Comparison of ENCODE assay signal across 8 cellular contexts in genomic region chr19:10269333-10270179, GRCh38. TPM values are rescaled to one million over a fixed set of nuclear protein-coding genes. Genes with fewer than 3 reads are reported as not detected.
DNase-seq lines count a peak whose midpoint lies in the region; ATAC-seq and TF ChIP-seq lines count a peak whose summit lies in the region.

No MANE protein-coding gene starts in this region.

- peak overlapping the region; percentile 1 for H3K18ac ChIP-seq in H9 (ENCODE audit: insufficient read length, low read depth, low read length)

- H4K91ac ChIP-seq in H9 (ENCODE audit: insufficient read length, low read depth, low read length): no peak overlapping the region

- peak; percentile 70 for DNase-seq in COLO668 (lab: John Stamatoyannopoulos, UW; ENCODE audit: unreplicated experiment)
- DNase-seq in H9: peak; percentile 86
- DNase-seq in NCI-H345 treated with DMSO at 0.1 percent for 48 hours (lab: John Stamatoyannopoulos, UW; ENCODE audit: unreplicated experiment): peak; percentile 70
- DNase-seq in activated CD4-positive, alpha-beta T cell treated with anti-CD3 and anti-CD28 coated beads for 4 hours: peak; percentile 80 to 89
- DNase-seq in choroid plexus epithelial cell (ENCODE audit: low read depth): peak; percentile 89
- peak; percentile 77 to 90 for DNase-seq in left colon
- peak; percentile 77 to 87 for DNase-seq in stimulated activated CD4-positive, alpha-beta T cell treated with anti-CD3 and anti-CD28 coated beads, Interleukin-15, amount 100 ng/mL, for 48 hours (ENCODE audit: low read depth in 2 of 2)
- DNase-seq in NCI-H187 treated with DMSO at 0.1 percent for 48 hours (lab: John Stamatoyannopoulos, UW): no peak

- H3K23me2 ChIP-seq in H9 (ENCODE audit: insufficient read length, low read depth, low read length, poor library complexity, severe bottlenecking): peaks cover 6% of the 10 kb centered on the region

- intact Hi-C loops in left colon (cut with DNase I, micrococcal nuclease): loop anchor here (2.0 to 5.0 kb wide), 2 partner anchors 118 to 119 kb away; no protein-coding TSS in a partner anchor

- TF ChIP-seq CTCF in H9 (conservative IDR thresholded peaks at IDR 0.05): peak; percentile 96
- TF ChIP-seq CTCF in choroid plexus epithelial cell (conservative IDR thresholded peaks at IDR 0.05; ENCODE audit: low read depth, low read length): peak; percentile 91

- no peak overlapping the region for H2BK15ac ChIP-seq in H9 (ENCODE audit: low read depth, low read length)

- peaks cover 9% of the 10 kb centered on the region; the same call in 1 of the 2 replicates for H3K27me3 ChIP-seq in H9 (ENCODE audit: insufficient read depth, low read length)

- peaks cover 70% of the 10 kb centered on the region for H3K27me3 Mint-ChIP-seq in H9 (ENCODE audit: low read depth)

- no peaks in the 10 kb centered on the region; a peak in 1 of 7 replicates for H3K36me3 Mint-ChIP-seq in H9 (ENCODE audit: insufficient read depth in 1 of 3, low read depth in 3 of 3)

- no peak overlapping the region for H2BK120ac ChIP-seq in H9 (ENCODE audit: low read depth, low read length, poor library complexity, severe bottlenecking)

- H3K4ac ChIP-seq in H9 (ENCODE audit: low read depth, low read length): no peak overlapping the region

- H2BK20ac ChIP-seq in H9 (ENCODE audit: low read depth, low read length, poor library complexity, severe bottlenecking): no peak overlapping the region

- H3K9ac ChIP-seq in H9 (ENCODE audit: extremely low read depth, insufficient read length, low read length): no peak overlapping the region

- H3T11ph ChIP-seq in H9 (ENCODE audit: low read length): no peak overlapping the region

- no peaks in the 10 kb centered on the region for H3K9me3 ChIP-seq in H9 (ENCODE audit: control insufficient read depth, low read depth, low read length)

- peak; percentile 84 for ATAC-seq in left colon

- H2AK5ac ChIP-seq in H9 (ENCODE audit: insufficient read length, low read length): no peak overlapping the region

- no peak overlapping the region for H3K23ac ChIP-seq in H9 (ENCODE audit: insufficient read length, low read depth, low read length)

- peak overlapping the region; percentile 81 for H3K4me3 ChIP-seq in choroid plexus epithelial cell (ENCODE audit: low read depth, low read length)

- peak overlapping the region; percentile 64 for H3K4me2 ChIP-seq in H9 (ENCODE audit: insufficient read depth, insufficient read length, low read length)

- H3K79me1 ChIP-seq in H9 (ENCODE audit: insufficient read depth, low read depth, low read length, poor library complexity, severe bottlenecking): no peaks in the 10 kb centered on the region

- H4K5ac ChIP-seq in H9 (ENCODE audit: insufficient read length, low read depth, low read length): no peak overlapping the region

- H2BK12ac ChIP-seq in H9 (ENCODE audit: insufficient read length, low read depth, low read length): no peak overlapping the region

- peak overlapping the region; percentile 52 to 74 for H3K4me3 Mint-ChIP-seq in H9

- no peaks in the 10 kb centered on the region for H3K79me2 ChIP-seq in H9 (ENCODE audit: insufficient read depth, low read length)

- H4K8ac ChIP-seq in H9 (replicated peaks; ENCODE audit: insufficient read length, low read depth, low read length): no peak overlapping the region

- H4K20me1 ChIP-seq in H9 (ENCODE audit: control insufficient read depth, insufficient read depth, insufficient read length): no peaks in the 10 kb centered on the region

- H3K4me1 Mint-ChIP-seq in H9: 0 out of 4 replicates have a peak, but pooled peaks cover 0 to 6% of the 10 kb centered on the region in 2 experiments

- H3K4me1 ChIP-seq in H9 (ENCODE audit: insufficient read depth, low read length): no peaks in the 10 kb centered on the region

- no peak overlapping the region; a peak in 1 of 7 replicates for H3K27ac Mint-ChIP-seq in H9

- H2AFZ ChIP-seq in H9 (ENCODE audit: low read length): no peak overlapping the region

- no peak overlapping the region for H3K14ac ChIP-seq in H9 (ENCODE audit: insufficient read depth, low read length)

- H2BK5ac ChIP-seq in H9 (ENCODE audit: insufficient read length, low read length): no peak overlapping the region

- no CpG with 5 or more reads among the region's 59 CpGs for WGBS in H9 (ENCODE audit: extremely low coverage, insufficient read length, low lambda C conversion rate)

- no peak overlapping the region for H3K27ac ChIP-seq in H9 (ENCODE audit: insufficient read length, low read depth, low read length)

- no peaks in the 10 kb centered on the region for H3K9me3 Mint-ChIP-seq in H9

- no peak overlapping the region for H3K56ac ChIP-seq in H9 (ENCODE audit: insufficient read length, low read depth, low read length)

RNA-seq across cellular contexts. Expression of gene ICAM1, which starts 1.4 kb away (rescaled TPM):
- total RNA-seq in H9 (2021) (2.1 and 2.3 TPM in 2 replicates), left colon (1 to 10 TPM; 7.7 to 8.7 TPM)

RNA-seq across cellular contexts. Expression of gene ICAM4, which starts 17.2 kb away (rescaled TPM):
- 1.1 TPM in 2 replicates for total RNA-seq in H9 (2021)
- total RNA-seq in left colon: under 1 TPM in 1 of 2 donors, not detected in 1; 0.53 TPM

RNA-seq across cellular contexts. Expression of gene MRPL4, which starts 17.5 kb away (rescaled TPM):
- 96.7 and 99.3 TPM in 2 replicates for total RNA-seq in H9 (2021)
- 10 to 100 TPM; 43.5 to 61.9 TPM for total RNA-seq in left colon

RNA-seq across cellular contexts. Expression of gene ICAM5, which starts 20.2 kb away (rescaled TPM):
- 1.4 and 1.6 TPM in 2 replicates for total RNA-seq in H9 (2021)
- 1 to 10 TPM in 1 of 2 donors, under 1 TPM in 1; 0.76 to 1.1 TPM for total RNA-seq in left colon

RNA-seq across cellular contexts. Expression of gene S1PR2, which starts 38.4 kb away (rescaled TPM):
- total RNA-seq in H9 (2021) (11.5 and 12.8 TPM in 2 replicates), left colon (1 to 10 TPM; 2.3 to 5.2 TPM)
